ENCODE assay signal across 14 cellular contexts in genomic region chr7:41915861-41916260, GRCh38.
DNase-seq lines count a peak whose midpoint lies in the region; ATAC-seq, FAIRE-seq and TF ChIP-seq lines count a peak whose summit lies in the region.
"Had no signal": no experiment of that assay in that cellular context is flagged by ENCODE, and none has a peak within 500 bp of the region (broad histone marks: within the 10 kb centered on the region; RNA-seq: fewer than 3 reads in every experiment).

No MANE protein-coding gene starts in this region.

- 60% methylated on average over 1 of the region's 1 CpG for WGBS in prostate gland

- H3K4me1 ChIP-seq in upper lobe of right lung (no peaks in the 10 kb centered on the region), prostate gland (replicated peaks) (no peaks in the 10 kb centered on the region)

- intact Hi-C loops in upper lobe of right lung (cut with DNase I) = no loop called here
- intact Hi-C loops in prostate gland (cut with DNase I) = no loop called here

- no peaks in the 10 kb centered on the region for H3K9me3 ChIP-seq in SK-N-MC (ENCODE audit: low read depth, low read length)
- no peaks in the 10 kb centered on the region for H3K9me3 ChIP-seq in upper lobe of right lung
- H3K9me3 ChIP-seq in prostate gland = no peaks in the 10 kb centered on the region

- H3K9ac ChIP-seq in SK-N-MC (ENCODE audit: insufficient read length) = no peak overlapping the region

- H3K36me3 ChIP-seq in SK-N-MC (ENCODE audit: insufficient read depth, low read length) (no peaks in the 10 kb centered on the region), upper lobe of right lung (no peaks in the 10 kb centered on the region), prostate gland (no peaks in the 10 kb centered on the region)

- no peak for TF ChIP-seq POLR2A in prostate gland (IDR thresholded peaks at IDR 0.05)

- TF ChIP-seq CTCF in upper lobe of right lung (IDR thresholded peaks at IDR 0.05) = no peak
- TF ChIP-seq CTCF in prostate gland (IDR thresholded peaks at IDR 0.05) = no peak

- ATAC-seq in upper lobe of right lung = no peak

- FAIRE-seq in frontal cortex (lab: Jason Lieb, UNC) = no peak

- H3K27ac ChIP-seq in SK-N-MC = peak overlapping the region; percentile 61
- H3K27ac ChIP-seq in upper lobe of right lung = peak overlapping the region; percentile 14
- no peak overlapping the region for H3K27ac ChIP-seq in prostate gland
- H3K27ac ChIP-seq: C4-2B had no signal

- no peak overlapping the region for H3K4me3 ChIP-seq in SK-N-MC
- no peak overlapping the region for H3K4me3 ChIP-seq in upper lobe of right lung
- H3K4me3 ChIP-seq in prostate gland = no peak overlapping the region

- peak; percentile 63 for DNase-seq in LHCN-M2 (ENCODE audit: low read depth)
- DNase-seq in SK-N-MC (ENCODE audit: low read depth, low spot score) = no peak
- peak; percentile 33 for DNase-seq in glomerular visceral epithelial cell (ENCODE audit: extremely low spot score)
- no peak for DNase-seq in upper lobe of right lung
- DNase-seq in HK-2 (ENCODE audit: unreplicated experiment) = no peak
- DNase-seq in prostate gland (ENCODE audit: low spot score) = no peak
- DNase-seq in frontal cortex (ENCODE audit: low spot score in 2 of 2) = no peak
- DNase-seq: activated CD4-positive, CD25-positive, alpha-beta regulatory T cell treated with anti-CD3 and anti-CD28 coated beads, Interleukin-2, amount 50 U/mL, for 72 hours; activated CD8-positive, alpha-beta memory T cell treated with anti-CD3 and anti-CD28 coated beads, Interleukin-2, amount 50 U/mL, for 4 hours; activated naive CD4-positive, alpha-beta T cell treated with Interleukin-2 at 50 U/mL for 16 hours; NCI-H2029; NCI-H69; RPMI8226 had no signal

- H3K27me3 ChIP-seq in upper lobe of right lung = no peaks in the 10 kb centered on the region
- no peaks in the 10 kb centered on the region for H3K27me3 ChIP-seq in prostate gland (replicated peaks; ENCODE audit: insufficient read depth)

Comparison
In these comparisons a context has a peak if more than half of its experiments do, and no peak if none do; other contexts are left out.
1. DNase-seq: peak in LHCN-M2 (single experiment) and glomerular visceral epithelial cell (single experiment); none in SK-N-MC (single experiment), upper lobe of right lung (single experiment), HK-2 (single experiment), prostate gland (single experiment) and frontal cortex (0 of 2).
2. H3K27ac ChIP-seq: peak in SK-N-MC (single experiment) and upper lobe of right lung (single experiment); none in prostate gland (0 of 2).